Comparison of ENCODE assay signal across 1 cellular context in the genomic region with DNA sequence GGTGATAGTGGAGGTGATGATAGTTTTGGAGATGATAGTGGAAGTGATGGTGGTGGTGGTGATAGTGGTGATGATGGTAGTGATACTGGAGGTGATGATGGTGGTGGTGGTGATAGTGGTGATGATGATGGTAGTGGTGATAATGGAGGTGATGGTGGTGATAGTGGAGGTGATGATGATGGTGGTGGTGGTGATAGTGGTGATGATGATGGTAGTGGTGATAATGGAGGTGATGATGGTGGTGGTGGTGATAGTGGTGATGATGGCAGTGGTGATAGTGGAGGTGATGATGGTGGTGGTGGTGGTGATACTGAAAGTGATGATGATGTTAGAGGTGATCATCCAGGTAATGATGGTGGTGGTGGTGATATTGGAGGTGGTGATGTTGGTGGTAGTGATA.
TF ChIP-seq lines count a peak whose summit lies in the region.

No MANE protein-coding gene starts in this region.

TF ChIP-seq in GM12878, 131 proteins besides CTCF, POLR2A, EP300 and RAD21 (continued from another document):
- TF ChIP-seq, protein P1, sequence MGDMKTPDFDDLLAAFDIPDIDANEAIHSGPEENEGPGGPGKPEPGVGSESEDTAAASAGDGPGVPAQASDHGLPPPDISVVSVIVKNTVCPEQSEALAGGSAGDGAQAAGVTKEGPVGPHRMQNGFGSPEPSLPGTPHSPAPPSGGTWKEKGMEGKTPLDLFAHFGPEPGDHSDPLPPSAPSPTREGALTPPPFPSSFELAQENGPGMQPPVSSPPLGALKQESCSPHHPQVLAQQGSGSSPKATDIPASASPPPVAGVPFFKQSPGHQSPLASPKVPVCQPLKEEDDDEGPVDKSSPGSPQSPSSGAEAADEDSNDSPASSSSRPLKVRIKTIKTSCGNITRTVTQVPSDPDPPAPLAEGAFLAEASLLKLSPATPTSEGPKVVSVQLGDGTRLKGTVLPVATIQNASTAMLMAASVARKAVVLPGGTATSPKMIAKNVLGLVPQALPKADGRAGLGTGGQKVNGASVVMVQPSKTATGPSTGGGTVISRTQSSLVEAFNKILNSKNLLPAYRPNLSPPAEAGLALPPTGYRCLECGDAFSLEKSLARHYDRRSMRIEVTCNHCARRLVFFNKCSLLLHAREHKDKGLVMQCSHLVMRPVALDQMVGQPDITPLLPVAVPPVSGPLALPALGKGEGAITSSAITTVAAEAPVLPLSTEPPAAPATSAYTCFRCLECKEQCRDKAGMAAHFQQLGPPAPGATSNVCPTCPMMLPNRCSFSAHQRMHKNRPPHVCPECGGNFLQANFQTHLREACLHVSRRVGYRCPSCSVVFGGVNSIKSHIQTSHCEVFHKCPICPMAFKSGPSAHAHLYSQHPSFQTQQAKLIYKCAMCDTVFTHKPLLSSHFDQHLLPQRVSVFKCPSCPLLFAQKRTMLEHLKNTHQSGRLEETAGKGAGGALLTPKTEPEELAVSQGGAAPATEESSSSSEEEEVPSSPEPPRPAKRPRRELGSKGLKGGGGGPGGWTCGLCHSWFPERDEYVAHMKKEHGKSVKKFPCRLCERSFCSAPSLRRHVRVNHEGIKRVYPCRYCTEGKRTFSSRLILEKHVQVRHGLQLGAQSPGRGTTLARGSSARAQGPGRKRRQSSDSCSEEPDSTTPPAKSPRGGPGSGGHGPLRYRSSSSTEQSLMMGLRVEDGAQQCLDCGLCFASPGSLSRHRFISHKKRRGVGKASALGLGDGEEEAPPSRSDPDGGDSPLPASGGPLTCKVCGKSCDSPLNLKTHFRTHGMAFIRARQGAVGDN (IDR thresholded peaks at IDR 0.05) = no peak
- TF ChIP-seq, protein P2, sequence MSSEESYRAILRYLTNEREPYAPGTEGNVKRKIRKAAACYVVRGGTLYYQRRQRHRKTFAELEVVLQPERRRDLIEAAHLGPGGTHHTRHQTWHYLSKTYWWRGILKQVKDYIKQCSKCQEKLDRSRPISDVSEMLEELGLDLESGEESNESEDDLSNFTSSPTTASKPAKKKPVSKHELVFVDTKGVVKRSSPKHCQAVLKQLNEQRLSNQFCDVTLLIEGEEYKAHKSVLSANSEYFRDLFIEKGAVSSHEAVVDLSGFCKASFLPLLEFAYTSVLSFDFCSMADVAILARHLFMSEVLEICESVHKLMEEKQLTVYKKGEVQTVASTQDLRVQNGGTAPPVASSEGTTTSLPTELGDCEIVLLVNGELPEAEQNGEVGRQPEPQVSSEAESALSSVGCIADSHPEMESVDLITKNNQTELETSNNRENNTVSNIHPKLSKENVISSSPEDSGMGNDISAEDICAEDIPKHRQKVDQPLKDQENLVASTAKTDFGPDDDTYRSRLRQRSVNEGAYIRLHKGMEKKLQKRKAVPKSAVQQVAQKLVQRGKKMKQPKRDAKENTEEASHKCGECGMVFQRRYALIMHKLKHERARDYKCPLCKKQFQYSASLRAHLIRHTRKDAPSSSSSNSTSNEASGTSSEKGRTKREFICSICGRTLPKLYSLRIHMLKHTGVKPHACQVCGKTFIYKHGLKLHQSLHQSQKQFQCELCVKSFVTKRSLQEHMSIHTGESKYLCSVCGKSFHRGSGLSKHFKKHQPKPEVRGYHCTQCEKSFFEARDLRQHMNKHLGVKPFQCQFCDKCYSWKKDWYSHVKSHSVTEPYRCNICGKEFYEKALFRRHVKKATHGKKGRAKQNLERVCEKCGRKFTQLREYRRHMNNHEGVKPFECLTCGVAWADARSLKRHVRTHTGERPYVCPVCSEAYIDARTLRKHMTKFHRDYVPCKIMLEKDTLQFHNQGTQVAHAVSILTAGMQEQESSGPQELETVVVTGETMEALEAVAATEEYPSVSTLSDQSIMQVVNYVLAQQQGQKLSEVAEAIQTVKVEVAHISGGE (CRISPR knock-in tag; IDR thresholded peaks at IDR 0.05) = no peak
- TF ChIP-seq CHD4 (IDR thresholded peaks at IDR 0.05) (no peak), NFIC (IDR thresholded peaks at IDR 0.05; ENCODE audit: low read depth, low read length) (no peak), GATAD2B (conservative IDR thresholded peaks at IDR 0.05; ENCODE audit: low read depth) (no peak), RCOR1 (conservative IDR thresholded peaks at IDR 0.05; ENCODE audit: low read depth, low read length) (no peak), ATF7 (IDR thresholded peaks at IDR 0.05; ENCODE audit: low read depth) (no peak)
- TF ChIP-seq, protein P3, sequence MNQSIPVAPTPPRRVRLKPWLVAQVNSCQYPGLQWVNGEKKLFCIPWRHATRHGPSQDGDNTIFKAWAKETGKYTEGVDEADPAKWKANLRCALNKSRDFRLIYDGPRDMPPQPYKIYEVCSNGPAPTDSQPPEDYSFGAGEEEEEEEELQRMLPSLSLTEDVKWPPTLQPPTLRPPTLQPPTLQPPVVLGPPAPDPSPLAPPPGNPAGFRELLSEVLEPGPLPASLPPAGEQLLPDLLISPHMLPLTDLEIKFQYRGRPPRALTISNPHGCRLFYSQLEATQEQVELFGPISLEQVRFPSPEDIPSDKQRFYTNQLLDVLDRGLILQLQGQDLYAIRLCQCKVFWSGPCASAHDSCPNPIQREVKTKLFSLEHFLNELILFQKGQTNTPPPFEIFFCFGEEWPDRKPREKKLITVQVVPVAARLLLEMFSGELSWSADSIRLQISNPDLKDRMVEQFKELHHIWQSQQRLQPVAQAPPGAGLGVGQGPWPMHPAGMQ (IDR thresholded peaks at IDR 0.05; ENCODE audit: borderline replicate concordance) = no peak
